In the genomic region with DNA sequence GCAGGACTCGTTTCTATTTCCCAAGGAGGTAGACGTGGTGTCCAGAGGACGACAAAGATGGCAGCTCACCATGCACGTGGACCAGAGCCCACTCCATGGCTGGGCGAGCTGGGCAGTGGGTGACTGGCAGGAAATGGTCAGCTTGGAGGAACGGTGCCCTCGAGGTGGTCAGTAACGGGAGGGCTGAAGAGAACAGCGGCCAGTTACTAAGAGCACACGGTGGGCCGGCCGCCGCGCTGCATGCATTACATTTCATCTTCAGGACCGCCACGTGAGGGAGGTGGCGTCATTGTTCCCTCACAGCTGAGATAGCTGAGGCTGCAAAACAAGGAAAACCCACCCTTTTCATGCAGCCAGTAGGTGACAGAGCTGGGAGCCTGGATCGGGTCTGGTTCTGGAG, we compare ENCODE assay signal across 22 cellular contexts. TPM values are rescaled to one million over a fixed set of nuclear protein-coding genes. Genes with fewer than 3 reads are reported as not detected.
DNase-seq lines count a peak whose midpoint lies in the region; ATAC-seq, FAIRE-seq and TF ChIP-seq lines count a peak whose summit lies in the region.
"Had no signal": no experiment of that assay in that cellular context is flagged by ENCODE, and none has a peak within 500 bp of the region (broad histone marks: within the 10 kb centered on the region; RNA-seq: fewer than 3 reads in every experiment).

No MANE protein-coding gene starts in this region.

- DNase-seq in activated CD8-positive, alpha-beta memory T cell treated with anti-CD3 and anti-CD28 coated beads, Interleukin-2, amount 50 U/mL, for 4 hours, result peak; percentile 10
- DNase-seq in activated CD8-positive, alpha-beta memory T cell treated with anti-CD3 and anti-CD28 coated beads for 24 hours, result no peak
- DNase-seq in Peyer's patch, result peak in 2 of 3 donors; percentile 19 to 24
- no peak for DNase-seq in glutamatergic neuron
- no peak for DNase-seq in activated naive CD4-positive, alpha-beta T cell treated with anti-CD3 and anti-CD28 coated beads, Interleukin-2, amount 50 U/mL, for 16 hours
- no peak for DNase-seq in GM12891 (ENCODE audit: insufficient read length, low spot score)
- DNase-seq: activated CD4-positive, alpha-beta T cell treated with anti-CD3 and anti-CD28 coated beads for 4 hours; dermis blood vessel endothelial cell; Kasumi-1; NCI-H510A treated with DMSO at 0.1 percent for 48 hours; NK-92 treated with Interleukin-12 subunit alpha and Interleukin-12 subunit beta, amount 100 ng/mL, for 24 hours; stimulated activated CD4-positive, alpha-beta T cell treated with anti-CD3 and anti-CD28 coated beads, Interleukin-12 subunit alpha, Interleukin-12 subunit beta, amount 100 ng/mL, for 4 hours had no signal

- H3K36me3 Mint-ChIP-seq in glutamatergic neuron (ENCODE audit: unreplicated experiment), result no peaks in the 10 kb centered on the region

- no peak for FAIRE-seq in GM12891 (lab: Jason Lieb, UNC)
- FAIRE-seq: A204.1, D721Med had no signal

- H3K4me2 ChIP-seq in skeletal muscle satellite cell (ENCODE audit: low read length), result peak overlapping the region; percentile 1

- H3K27me3 ChIP-seq in Peyer's patch (no peaks in the 10 kb centered on the region), skeletal muscle satellite cell (ENCODE audit: control insufficient read depth, insufficient read depth, low read length) (peaks cover 21% of the 10 kb centered on the region)
- H3K27me3 ChIP-seq: adrenal gland, breast epithelium, uterus had no signal

- no peak for ATAC-seq in HG03135 (IDR thresholded peaks at IDR 0.05; ENCODE audit: unreplicated experiment)

- H3K27me3 Mint-ChIP-seq in glutamatergic neuron (ENCODE audit: unreplicated experiment), result peaks cover 27% of the 10 kb centered on the region

- H3K4me1 ChIP-seq in Peyer's patch, result no peaks in the 10 kb centered on the region
- H3K4me1 ChIP-seq in skeletal muscle satellite cell (ENCODE audit: control insufficient read depth, insufficient read depth, low read length), result peaks cover 6% of the 10 kb centered on the region
- H3K4me1 ChIP-seq: adrenal gland, uterus had no signal

- no peak for TF ChIP-seq CTCF in Peyer's patch (IDR thresholded peaks at IDR 0.05)
- TF ChIP-seq CTCF in glutamatergic neuron (IDR thresholded peaks at IDR 0.05; ENCODE audit: partially characterized antibody, unreplicated experiment), result no peak

- no peak overlapping the region for H3K4me3 Mint-ChIP-seq in glutamatergic neuron (ENCODE audit: unreplicated experiment)

- H3K27ac Mint-ChIP-seq in glutamatergic neuron (ENCODE audit: unreplicated experiment), result peak overlapping the region; percentile 96

- H3K9ac ChIP-seq in skeletal muscle satellite cell (ENCODE audit: low read depth, low read length), result no peak overlapping the region

- no peaks in the 10 kb centered on the region for H3K9me3 ChIP-seq in Peyer's patch
- no peaks in the 10 kb centered on the region for H3K9me3 ChIP-seq in skeletal muscle satellite cell (replicated peaks; ENCODE audit: low read length)
- H3K9me3 ChIP-seq: adrenal gland, breast epithelium, uterus had no signal

- H3K4me3 ChIP-seq in Peyer's patch (no peak overlapping the region), skeletal muscle satellite cell (ENCODE audit: low read length) (no peak overlapping the region)
- H3K4me3 ChIP-seq: adrenal gland, uterus had no signal

- no peak for TF ChIP-seq POLR2A in Peyer's patch (IDR thresholded peaks at IDR 0.05)
- no peak for TF ChIP-seq POLR2A in GM12891 (IDR thresholded peaks at IDR 0.05; ENCODE audit: low read depth, low read length)

- H3K27ac ChIP-seq in Peyer's patch, result no peak overlapping the region
- H3K27ac ChIP-seq: adrenal gland, uterus had no signal

- peaks cover 16% of the 10 kb centered on the region for H3K9me3 Mint-ChIP-seq in glutamatergic neuron (ENCODE audit: unreplicated experiment)

- H3K36me3 ChIP-seq in Peyer's patch, result no peaks in the 10 kb centered on the region
- H3K36me3 ChIP-seq in skeletal muscle satellite cell (ENCODE audit: insufficient read depth, low read length), result no peaks in the 10 kb centered on the region
- H3K36me3 ChIP-seq: adrenal gland, breast epithelium, uterus had no signal

- H3K4me1 Mint-ChIP-seq in glutamatergic neuron (ENCODE audit: low read depth, unreplicated experiment), result peaks cover 28% of the 10 kb centered on the region

TF ChIP-seq in GM12891, 5 proteins besides CTCF, POLR2A, EP300 and RAD21:
- no peak for TF ChIP-seq PAX5 (IDR thresholded peaks at IDR 0.05; ENCODE audit: insufficient read depth, low read length, severe bottlenecking)
- no peak for TF ChIP-seq POU2F2 (IDR thresholded peaks at IDR 0.05; ENCODE audit: low read depth, low read length)
- TF ChIP-seq TAF1 (IDR thresholded peaks at IDR 0.05; ENCODE audit: low read depth, low read length), result no peak

RNA-seq across cellular contexts. Expression of gene RGMA, which starts 52.1 kb away (rescaled TPM):
- total RNA-seq in Peyer's patch (10 to 100 TPM in 2 of 4 donors, 1 to 10 TPM in 2; 1.8 to 18.8 (median 9.3) TPM), glutamatergic neuron (ENCODE audit: unreplicated experiment) (56.6 TPM)
- total RNA-seq in skeletal muscle satellite cell (2012; rRNA removed), result 0.51 and 1.3 TPM in 2 replicates
- not detected for polyA plus RNA-seq in GM12891 (2012; ENCODE audit: low read depth, missing spikeins)
- total RNA-seq: fibroblast of villous mesenchyme; HT-29; T-helper 1 cell treated with Interleukin-12 subunit alpha and Interleukin-12 subunit beta and Interleukin-4 antibody, amounts not matched to agents 30 ng/mL and 1 ng/mL, for 36 hours had no signal

Comparison
In these comparisons a context has a peak if more than half of its experiments do, and no peak if none do; other contexts are left out.
1. DNase-seq: peak in activated CD8-positive, alpha-beta memory T cell treated with anti-CD3 and anti-CD28 coated beads, Interleukin-2, amount 50 U/mL, for 4 hours (single experiment) and Peyer's patch (2 of 3); none in activated CD8-positive, alpha-beta memory T cell treated with anti-CD3 and anti-CD28 coated beads for 24 hours (single experiment), glutamatergic neuron (single experiment), activated naive CD4-positive, alpha-beta T cell treated with anti-CD3 and anti-CD28 coated beads, Interleukin-2, amount 50 U/mL, for 16 hours (single experiment) and GM12891 (single experiment).